Comparison of ENCODE assay signal across 2 cellular contexts in genomic region chr1:200435200-200435780, GRCh38.
TF ChIP-seq lines count a peak whose summit lies in the region.

No MANE protein-coding gene starts in this region.

TF ChIP-seq in SK-N-SH treated with all-trans-retinoic acid at 6 μM for 48 hours, 23 proteins besides CTCF, POLR2A, EP300 and RAD21 (continued from another document):
- TF ChIP-seq TSHZ2 (CRISPR knock-in tag; IDR thresholded peaks at IDR 0.05): no peak
- TF ChIP-seq ZFP3 (CRISPR knock-in tag; IDR thresholded peaks at IDR 0.05): peak; percentile 92
- no peak for TF ChIP-seq ZNF70 (CRISPR knock-in tag; IDR thresholded peaks at IDR 0.05)
TF ChIP-seq in SK-N-SH treated with all-trans-retinoic acid at 6 μM for 48 hours: peak in this region for 2.

TF ChIP-seq in SK-N-SH, 30 proteins besides CTCF, POLR2A, EP300 and RAD21 (continued from another document):
- no peak for TF ChIP-seq REST (IDR thresholded peaks at IDR 0.05; ENCODE audit: low read depth, low read length)
- no peak for TF ChIP-seq NFIC (IDR thresholded peaks at IDR 0.05; ENCODE audit: borderline replicate concordance)
